9 cellular contexts compared by ENCODE assay signal in the genomic region with DNA sequence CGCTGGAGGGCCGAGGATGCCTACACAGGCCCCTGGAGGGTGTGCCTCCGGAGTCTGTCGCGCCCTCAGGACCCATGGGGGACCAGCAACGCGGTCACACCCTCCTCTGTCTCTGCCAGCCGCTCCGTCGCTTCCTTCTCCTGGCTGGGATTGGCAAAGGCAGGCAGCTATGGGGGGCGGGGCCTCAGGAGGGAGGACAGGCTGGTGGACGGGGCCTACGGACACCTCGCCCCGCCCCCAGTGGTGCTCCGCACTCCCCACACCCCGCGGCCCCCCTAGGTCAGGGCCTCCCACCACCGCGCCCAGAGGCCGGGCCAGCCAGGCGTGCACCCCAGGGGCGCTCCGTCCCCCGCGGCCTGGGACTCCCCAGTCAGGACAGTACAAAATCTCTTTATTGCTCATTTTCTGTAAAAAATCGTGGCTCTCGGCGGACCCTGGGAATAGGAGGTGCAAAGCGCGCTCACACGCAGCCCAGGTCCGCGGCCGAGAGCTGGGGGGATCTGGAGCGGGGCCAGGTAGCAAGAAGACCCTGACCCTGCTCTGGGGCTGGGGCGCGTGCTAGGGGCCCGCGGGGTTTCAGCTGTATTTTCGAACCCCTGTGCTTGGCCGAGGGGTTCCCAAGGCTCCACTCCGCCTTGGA. TPM values are rescaled to one million over a fixed set of nuclear protein-coding genes. Genes with fewer than 3 reads are reported as not detected.
DNase-seq lines count a peak whose midpoint lies in the region; TF ChIP-seq lines count a peak whose summit lies in the region.
"Not testable (repeated sequence)": the region's sequence is repeated elsewhere in the genome, so short reads cannot be mapped to it uniquely, and the experiment has no call there.
"Had no signal": no experiment of that assay in that cellular context is flagged by ENCODE, and none has a peak within 500 bp of the region (broad histone marks: within the 10 kb centered on the region; RNA-seq: fewer than 3 reads in every experiment).

No MANE protein-coding gene starts in this region.

- peak overlapping the region in 3 of 5 donors; percentile 20 to 64 (median 32) for H3K9ac ChIP-seq in subcutaneous abdominal adipose tissue (ENCODE audit: low read length in 5 of 5)

- DNase-seq in AG20443 (ENCODE audit: low spot score), result peak; percentile 84
- DNase-seq in RPMI7951 (ENCODE audit: low read depth), result peak; percentile 25
- DNase-seq in coronary artery (ENCODE audit: low spot score), result peak; percentile 78
- DNase-seq in cardiac muscle cell (ENCODE audit: low read depth in 1 of 2, low spot score in 1 of 2), result peak; percentile 4 to 70
- DNase-seq in left kidney (ENCODE audit: low read depth, low spot score), result peak; percentile 88
- DNase-seq in ovary, result peak; percentile 73 to 87 (median 79)

- TF ChIP-seq RAD21 in Ishikawa (IDR thresholded peaks at IDR 0.05; ENCODE audit: low read depth), result not testable (repeated sequence)

- H3K9me3 ChIP-seq in cardiac muscle cell (ENCODE audit: low read depth); ovary; subcutaneous abdominal adipose tissue (ENCODE audit: control insufficient read depth in 5 of 5, low read length in 5 of 5): not testable (repeated sequence)

- H3K27ac ChIP-seq in coronary artery (peak overlapping the region in 1 of 2 donors; percentile 32), ovary (peak overlapping the region in 1 of 2 donors; percentile 49)
- not testable (repeated sequence) for H3K27ac ChIP-seq in cardiac muscle cell; subcutaneous abdominal adipose tissue (ENCODE audit: low read depth, low read length)

- not testable (repeated sequence) for TF ChIP-seq POLR2A in ovary (IDR thresholded peaks at IDR 0.05)

- H3K4me3 ChIP-seq in coronary artery, result peak overlapping the region; percentile 72
- peak overlapping the region; percentile 39 for H3K4me3 ChIP-seq in cardiac muscle cell
- H3K4me3 ChIP-seq in ovary, result peak overlapping the region; percentile 55
- peak overlapping the region in 4 of 5 donors; percentile 17 to 60 (median 54) for H3K4me3 ChIP-seq in subcutaneous abdominal adipose tissue (ENCODE audit: low read depth in 1 of 5, low read length in 5 of 5)

- 2 to 4% (median 4%) methylated on average over 32 to 43 of the region's 43 CpGs for WGBS in ovary, 3 donors

- not testable (repeated sequence) for H3K36me3 ChIP-seq in cardiac muscle cell; ovary; subcutaneous abdominal adipose tissue (ENCODE audit: control insufficient read depth in 5 of 5, insufficient read depth in 5 of 5, low read length in 5 of 5)

- not testable (repeated sequence) for TF ChIP-seq CTCF in coronary artery (IDR thresholded peaks at IDR 0.05); cardiac muscle cell (IDR thresholded peaks at IDR 0.05; ENCODE audit: low read depth, low read length); ovary (IDR thresholded peaks at IDR 0.05)

- H3K4me1 ChIP-seq in cardiac muscle cell (ENCODE audit: low read depth); ovary (ENCODE audit: insufficient read depth): not testable (repeated sequence)
- H3K4me1 ChIP-seq in subcutaneous abdominal adipose tissue (ENCODE audit: control insufficient read depth in 5 of 5, insufficient read depth in 5 of 5, low read length in 5 of 5), result peaks cover 0 to 17% (median 12%) of the 10 kb centered on the region in 5 donors

- not testable (repeated sequence) for TF ChIP-seq EP300 in Ishikawa (IDR thresholded peaks at IDR 0.05; ENCODE audit: borderline replicate concordance); ovary (IDR thresholded peaks at IDR 0.05)

- H3K27me3 ChIP-seq in cardiac muscle cell, result peaks cover 20% of the 10 kb centered on the region
- not testable (repeated sequence) for H3K27me3 ChIP-seq in ovary; subcutaneous abdominal adipose tissue (ENCODE audit: control insufficient read depth in 5 of 5, insufficient read depth in 4 of 5, low read length in 5 of 5)

- intact Hi-C loops in ovary (cut with DNase I), result not testable (repeated sequence)

TF ChIP-seq in Ishikawa, 13 proteins besides CTCF, POLR2A, EP300 and RAD21:
- 0 out of 2 replicates have a peak, but pooled peaks have one; percentile 25 for TF ChIP-seq MAX (IDR thresholded peaks at IDR 0.05)

RNA-seq across cellular contexts. Expression of gene FRG2C, which starts 45.3 kb away (rescaled TPM):
- not detected in 2 replicates for total RNA-seq in RPMI7951 (2014; rRNA removed; shearing (Covaris generic))
- total RNA-seq in cardiac muscle cell (not detected in 2 replicates), ovary (not detected)
- polyA plus RNA-seq in cardiac muscle cell (not detected in 2 replicates), ovary (not detected)
- total RNA-seq: bronchial epithelial cell had no signal

Comparison
In these comparisons a context has a peak if more than half of its experiments do, and no peak if none do; other contexts are left out.
1. DNase-seq: peak in every context shown above with its lines; median percentile 88 in left kidney; 84 in AG20443; 79 in ovary; 78 in coronary artery; 37 in cardiac muscle cell; 25 in RPMI7951.